ENCODE assay signal across 1 cellular context in the genomic region with DNA sequence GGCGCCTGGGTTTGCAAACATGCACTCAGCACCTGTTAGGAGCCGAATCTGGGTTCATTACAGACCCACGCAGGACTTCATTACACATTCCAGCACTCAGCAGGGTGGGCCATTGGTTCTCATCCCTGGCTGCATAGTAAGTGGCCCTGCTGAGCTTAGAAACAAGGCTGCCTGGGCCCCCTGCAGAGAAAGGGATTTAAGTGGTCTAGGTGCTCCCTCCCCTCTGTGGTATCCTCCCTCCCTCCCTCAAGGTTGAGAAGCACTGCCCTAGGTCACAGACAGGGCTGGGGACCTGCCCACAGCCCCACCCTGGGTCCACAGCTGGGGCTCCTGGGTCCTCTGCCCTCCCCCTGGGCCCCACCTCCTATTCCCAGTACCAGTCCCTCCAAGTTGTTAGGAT.
TF ChIP-seq lines count a peak whose summit lies in the region.

No MANE protein-coding gene starts in this region.

TF ChIP-seq in GM23338, 12 proteins besides CTCF, POLR2A, EP300 and RAD21 (continued from another document):
- TF ChIP-seq, protein P1, sequence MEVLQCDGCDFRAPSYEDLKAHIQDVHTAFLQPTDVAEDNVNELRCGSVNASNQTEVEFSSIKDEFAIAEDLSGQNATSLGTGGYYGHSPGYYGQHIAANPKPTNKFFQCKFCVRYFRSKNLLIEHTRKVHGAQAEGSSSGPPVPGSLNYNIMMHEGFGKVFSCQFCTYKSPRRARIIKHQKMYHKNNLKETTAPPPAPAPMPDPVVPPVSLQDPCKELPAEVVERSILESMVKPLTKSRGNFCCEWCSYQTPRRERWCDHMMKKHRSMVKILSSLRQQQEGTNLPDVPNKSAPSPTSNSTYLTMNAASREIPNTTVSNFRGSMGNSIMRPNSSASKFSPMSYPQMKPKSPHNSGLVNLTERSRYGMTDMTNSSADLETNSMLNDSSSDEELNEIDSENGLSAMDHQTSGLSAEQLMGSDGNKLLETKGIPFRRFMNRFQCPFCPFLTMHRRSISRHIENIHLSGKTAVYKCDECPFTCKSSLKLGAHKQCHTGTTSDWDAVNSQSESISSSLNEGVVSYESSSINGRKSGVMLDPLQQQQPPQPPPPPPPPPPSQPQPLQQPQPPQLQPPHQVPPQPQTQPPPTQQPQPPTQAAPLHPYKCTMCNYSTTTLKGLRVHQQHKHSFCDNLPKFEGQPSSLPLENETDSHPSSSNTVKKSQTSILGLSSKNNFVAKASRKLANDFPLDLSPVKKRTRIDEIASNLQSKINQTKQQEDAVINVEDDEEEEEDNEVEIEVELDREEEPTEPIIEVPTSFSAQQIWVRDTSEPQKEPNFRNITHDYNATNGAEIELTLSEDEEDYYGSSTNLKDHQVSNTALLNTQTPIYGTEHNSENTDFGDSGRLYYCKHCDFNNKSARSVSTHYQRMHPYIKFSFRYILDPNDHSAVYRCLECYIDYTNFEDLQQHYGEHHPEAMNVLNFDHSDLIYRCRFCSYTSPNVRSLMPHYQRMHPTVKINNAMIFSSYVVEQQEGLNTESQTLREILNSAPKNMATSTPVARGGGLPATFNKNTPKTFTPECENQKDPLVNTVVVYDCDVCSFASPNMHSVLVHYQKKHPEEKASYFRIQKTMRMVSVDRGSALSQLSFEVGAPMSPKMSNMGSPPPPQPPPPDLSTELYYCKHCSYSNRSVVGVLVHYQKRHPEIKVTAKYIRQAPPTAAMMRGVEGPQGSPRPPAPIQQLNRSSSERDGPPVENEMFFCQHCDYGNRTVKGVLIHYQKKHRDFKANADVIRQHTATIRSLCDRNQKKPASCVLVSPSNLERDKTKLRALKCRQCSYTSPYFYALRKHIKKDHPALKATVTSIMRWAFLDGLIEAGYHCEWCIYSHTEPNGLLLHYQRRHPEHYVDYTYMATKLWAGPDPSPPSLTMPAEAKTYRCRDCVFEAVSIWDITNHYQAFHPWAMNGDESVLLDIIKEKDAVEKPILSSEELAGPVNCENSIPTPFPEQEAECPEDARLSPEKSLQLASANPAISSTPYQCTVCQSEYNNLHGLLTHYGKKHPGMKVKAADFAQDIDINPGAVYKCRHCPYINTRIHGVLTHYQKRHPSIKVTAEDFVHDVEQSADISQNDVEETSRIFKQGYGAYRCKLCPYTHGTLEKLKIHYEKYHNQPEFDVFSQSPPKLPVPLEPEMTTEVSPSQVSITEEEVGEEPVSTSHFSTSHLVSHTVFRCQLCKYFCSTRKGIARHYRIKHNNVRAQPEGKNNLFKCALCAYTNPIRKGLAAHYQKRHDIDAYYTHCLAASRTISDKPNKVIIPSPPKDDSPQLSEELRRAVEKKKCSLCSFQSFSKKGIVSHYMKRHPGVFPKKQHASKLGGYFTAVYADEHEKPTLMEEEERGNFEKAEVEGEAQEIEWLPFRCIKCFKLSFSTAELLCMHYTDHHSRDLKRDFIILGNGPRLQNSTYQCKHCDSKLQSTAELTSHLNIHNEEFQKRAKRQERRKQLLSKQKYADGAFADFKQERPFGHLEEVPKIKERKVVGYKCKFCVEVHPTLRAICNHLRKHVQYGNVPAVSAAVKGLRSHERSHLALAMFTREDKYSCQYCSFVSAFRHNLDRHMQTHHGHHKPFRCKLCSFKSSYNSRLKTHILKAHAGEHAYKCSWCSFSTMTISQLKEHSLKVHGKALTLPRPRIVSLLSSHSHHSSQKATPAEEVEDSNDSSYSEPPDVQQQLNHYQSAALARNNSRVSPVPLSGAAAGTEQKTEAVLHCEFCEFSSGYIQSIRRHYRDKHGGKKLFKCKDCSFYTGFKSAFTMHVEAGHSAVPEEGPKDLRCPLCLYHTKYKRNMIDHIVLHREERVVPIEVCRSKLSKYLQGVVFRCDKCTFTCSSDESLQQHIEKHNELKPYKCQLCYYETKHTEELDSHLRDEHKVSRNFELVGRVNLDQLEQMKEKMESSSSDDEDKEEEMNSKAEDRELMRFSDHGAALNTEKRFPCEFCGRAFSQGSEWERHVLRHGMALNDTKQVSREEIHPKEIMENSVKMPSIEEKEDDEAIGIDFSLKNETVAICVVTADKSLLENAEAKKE (CRISPR knock-in tag; IDR thresholded peaks at IDR 0.05) = no peak
